ENCODE assay signal across 1 cellular context in the genomic region with DNA sequence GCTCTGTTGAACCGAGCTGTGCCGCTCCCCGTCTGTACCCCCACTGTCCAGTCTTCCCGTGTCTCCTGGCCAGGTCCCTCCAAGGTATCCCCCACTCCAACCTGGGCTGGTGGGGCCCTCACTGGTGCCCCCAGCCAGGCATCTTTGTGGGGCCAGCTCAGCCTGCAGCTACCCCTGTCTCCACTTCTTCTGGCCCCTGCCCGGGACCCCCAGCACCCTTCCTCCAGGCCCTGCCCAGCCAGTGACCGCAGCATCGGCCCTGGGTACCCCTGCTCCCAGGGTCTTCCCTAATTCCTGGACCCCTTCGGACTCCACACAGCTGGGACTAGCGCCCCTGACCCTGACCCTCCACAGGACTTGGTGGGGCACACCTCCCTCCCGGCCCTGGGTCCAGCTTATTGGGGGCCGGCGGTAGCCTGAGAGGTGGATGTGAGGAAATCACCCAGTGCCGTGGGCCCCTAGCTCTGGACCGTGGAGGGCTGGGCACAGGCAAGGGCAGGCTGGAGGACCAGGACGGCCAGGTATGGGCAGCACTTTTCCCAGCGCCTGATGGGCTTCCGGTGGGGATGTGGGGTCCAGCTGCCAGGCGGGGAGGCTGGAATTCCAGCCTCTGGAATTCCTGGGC.
TF ChIP-seq lines count a peak whose summit lies in the region.

No MANE protein-coding gene starts in this region.

TF ChIP-seq in endothelial cell of umbilical vein, 7 proteins besides CTCF, POLR2A, EP300 and RAD21:
- no peak for TF ChIP-seq FOS (IDR thresholded peaks at IDR 0.05; ENCODE audit: borderline replicate concordance, insufficient read depth, low read length)
